Comparison of ENCODE assay signal across 23 cellular contexts in the genomic region with DNA sequence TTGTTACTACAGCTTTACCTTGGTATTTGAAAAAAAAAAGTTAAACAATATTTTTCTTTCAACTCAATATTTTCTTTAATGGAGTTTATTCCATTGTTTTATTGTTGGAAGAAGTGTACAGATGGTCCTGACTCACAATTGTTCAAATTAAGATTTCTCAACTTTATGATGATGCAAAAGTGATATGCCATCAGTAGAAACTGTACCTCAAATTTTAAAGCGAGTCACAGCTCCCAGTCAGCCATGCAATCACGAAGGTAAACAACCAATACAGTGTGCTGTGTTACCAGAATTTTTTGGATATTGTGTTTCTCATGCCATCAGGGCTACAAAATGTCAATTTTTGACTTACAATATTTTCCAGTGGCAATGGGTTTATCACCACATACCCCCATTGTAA. TPM values are rescaled to one million over a fixed set of nuclear protein-coding genes. Genes with fewer than 3 reads are reported as not detected.
DNase-seq lines count a peak whose midpoint lies in the region; ATAC-seq, FAIRE-seq and TF ChIP-seq lines count a peak whose summit lies in the region.
"Had no signal": no experiment of that assay in that cellular context is flagged by ENCODE, and none has a peak within 500 bp of the region (broad histone marks: within the 10 kb centered on the region; RNA-seq: fewer than 3 reads in every experiment).

No MANE protein-coding gene starts in this region.

- H4K91ac ChIP-seq in IMR-90 (ENCODE audit: insufficient read depth, low read depth, low read length) = no peak overlapping the region

- WGBS in IMR-90 (ENCODE audit: extremely low coverage in 2 of 2, insufficient read length in 1 of 2), 2 experiments = no CpG with 5 or more reads among the region's 2 CpGs

- no peak for FAIRE-seq in keratinocyte (lab: Jason Lieb, UNC)
- FAIRE-seq: HTR-8/SVneo had no signal

- H3K79me2 ChIP-seq in keratinocyte (ENCODE audit: control insufficient read depth, insufficient read depth, low read length) = no peaks in the 10 kb centered on the region

- H3K27me3 ChIP-seq in IMR-90 (ENCODE audit: control insufficient read depth, insufficient read depth, low read length) = no peaks in the 10 kb centered on the region
- H3K27me3 ChIP-seq in keratinocyte (ENCODE audit: control insufficient read depth, extremely low read depth, insufficient read depth, low read length) = no peaks in the 10 kb centered on the region
- H3K27me3 ChIP-seq: adrenal gland, BLaER1, brain microvascular endothelial cell, tibial artery had no signal

- intact Hi-C loops in IMR-90 (cut with micrococcal nuclease) = no loop called here

- H3K9me3 ChIP-seq in IMR-90 (ENCODE audit: control insufficient read depth, insufficient read depth, low read length) (no peaks in the 10 kb centered on the region), keratinocyte (ENCODE audit: control insufficient read depth, low read depth, low read length) (no peaks in the 10 kb centered on the region)
- H3K9me3 ChIP-seq: adrenal gland, BLaER1, left ventricle myocardium inferior, tibial artery had no signal

- H4K8ac ChIP-seq in IMR-90 (ENCODE audit: low read depth in 2 of 2, low read length in 2 of 2) = no peak overlapping the region

- H3K23ac ChIP-seq in IMR-90 (ENCODE audit: low read depth, low read length) = no peak overlapping the region

- peak overlapping the region; percentile 67 for H2BK5ac ChIP-seq in IMR-90 (ENCODE audit: low read depth, low read length, poor library complexity, severe bottlenecking)

- TF ChIP-seq RAD21 in IMR-90 (IDR thresholded peaks at IDR 0.05; ENCODE audit: low read length) = no peak

- POLR2A ChIA-PET in IMR-90 (lab: Charles Lee; ENCODE audit: unreplicated experiment) = no interaction called here
- POLR2A ChIA-PET in HEK293T (lab: Yijun Ruan, JAX) = no interaction called here

- H3K36me3 ChIP-seq in IMR-90 (ENCODE audit: control insufficient read depth, insufficient read depth, low read length) (no peaks in the 10 kb centered on the region), keratinocyte (ENCODE audit: control insufficient read depth in 2 of 2, extremely low read depth in 1 of 2, insufficient read depth in 2 of 2, low read length in 2 of 2) (no peaks in the 10 kb centered on the region)
- H3K36me3 ChIP-seq: adrenal gland, BLaER1, brain microvascular endothelial cell, left ventricle myocardium inferior, tibial artery had no signal

- no peak overlapping the region for H3K14ac ChIP-seq in IMR-90 (replicated peaks; ENCODE audit: low read depth, low read length)

- DNase-seq in EH (ENCODE audit: low read depth) (peak; percentile 27), IMR-90 (peak; percentile 58), cardiac fibroblast (ENCODE audit: low read depth in 2 of 2) (peak; percentile 32 to 82), keratinocyte (ENCODE audit: low read depth, low spot score) (no peak), Ammon's horn (ENCODE audit: low spot score) (no peak), HEK293T (ENCODE audit: extremely low spot score) (no peak), activated gamma-delta T cell (lab: John Stamatoyannopoulos, UW) (no peak)
- DNase-seq: activated CD4-positive, alpha-beta T cell treated with anti-CD3 and anti-CD28 coated beads for 4 hours; activated T-cell treated with anti-CD3 and anti-CD28 coated beads, Interleukin-2, amount 50 U/mL, for 1 hour; adrenal gland; brain microvascular endothelial cell; COR-L47; effector CD4-positive, alpha-beta T cell; KG1; left ventricle myocardium inferior; NCI-H1417 treated with DMSO at 0.1 percent for 48 hours; NCI-H2081 treated with DMSO at 0.1 percent for 48 hours; NCI-H446 treated with DMSO at 0.1 percent for 48 hours; Right ventricle myocardium superior; stimulated activated CD8-positive, alpha-beta memory T cell treated with anti-CD3 and anti-CD28 coated beads, Interleukin-4, amount 100 ng/mL, for 48 hours; tibial artery had no signal

- CTCF ChIA-PET in IMR-90 (lab: Yijun Ruan, JAX) = interaction anchor here (0.6 kb wide), 1 partner anchor 1286 kb away, joined by 3 read pairs; no protein-coding TSS in a partner anchor
- CTCF ChIA-PET in HEK293T (lab: Yijun Ruan, JAX) = interaction anchor here (0.6 kb wide), 1 partner anchor 12 kb away, joined by 3 read pairs; no protein-coding TSS in a partner anchor

- H3K4me3 ChIP-seq in IMR-90 (ENCODE audit: insufficient read depth, low read depth, low read length) = no peak overlapping the region
- no peak overlapping the region for H3K4me3 ChIP-seq in cardiac fibroblast (replicated peaks in 1 of 2; ENCODE audit: low read depth in 2 of 2, low read length in 2 of 2)
- no peak overlapping the region for H3K4me3 ChIP-seq in keratinocyte (ENCODE audit: control insufficient read depth in 2 of 3, extremely low read depth in 1 of 3, insufficient read depth in 2 of 3, low read depth in 1 of 3, low read length in 3 of 3)
- H3K4me3 ChIP-seq: adrenal gland, BLaER1, left ventricle myocardium inferior, tibial artery had no signal

- H2BK15ac ChIP-seq in IMR-90 (ENCODE audit: low read depth, low read length) = no peak overlapping the region

- H4K20me1 ChIP-seq in IMR-90 (ENCODE audit: insufficient read depth, low read length) = no peaks in the 10 kb centered on the region
- no peaks in the 10 kb centered on the region for H4K20me1 ChIP-seq in keratinocyte (ENCODE audit: control insufficient read depth, extremely low read depth, insufficient read depth, low read length)
- H4K20me1 ChIP-seq: BLaER1 had no signal

- H2AK9ac ChIP-seq in IMR-90 (replicated peaks; ENCODE audit: low read depth, low read length, poor library complexity) = no peak overlapping the region

- H3K4ac ChIP-seq in IMR-90 (ENCODE audit: low read depth, low read length) = no peak overlapping the region

- no peak overlapping the region for H3K18ac ChIP-seq in IMR-90 (ENCODE audit: low read depth, low read length)

- no TSS peak for BruUV-seq in IMR-90 (replicated peaks; lab: Mats Ljungman, UMichigan)

- no peak overlapping the region for H3K27ac ChIP-seq in IMR-90 (ENCODE audit: insufficient read depth, low read length)
- peak overlapping the region; percentile 43 for H3K27ac ChIP-seq in keratinocyte (ENCODE audit: control insufficient read depth, insufficient read depth, low read length)
- H3K27ac ChIP-seq: adrenal gland, BLaER1, brain microvascular endothelial cell, left ventricle myocardium inferior, tibial artery had no signal

- H3K9ac ChIP-seq in IMR-90 (ENCODE audit: low read depth, low read length) = no peak overlapping the region
- H3K9ac ChIP-seq in keratinocyte (ENCODE audit: control insufficient read depth, extremely low read depth, insufficient read depth, low read length) = no peak overlapping the region
- H3K9ac ChIP-seq: BLaER1 had no signal

- TF ChIP-seq POLR2A in IMR-90 (IDR thresholded peaks at IDR 0.05; ENCODE audit: low read depth, low read length) = no peak

- H3K9me1 ChIP-seq in IMR-90 (ENCODE audit: insufficient read depth, low read length) (no peaks in the 10 kb centered on the region), keratinocyte (ENCODE audit: control insufficient read depth, extremely low read depth, insufficient read depth, low read length) (no peaks in the 10 kb centered on the region)

- H4K5ac ChIP-seq in IMR-90 (ENCODE audit: low read depth, low read length) = no peak overlapping the region

- no peak overlapping the region for H2AFZ ChIP-seq in IMR-90 (replicated peaks; ENCODE audit: low read length, poor library complexity)
- H2AFZ ChIP-seq in keratinocyte (ENCODE audit: control insufficient read depth, low read length) = no peak overlapping the region

- no peak overlapping the region for H2BK20ac ChIP-seq in IMR-90 (ENCODE audit: low read depth, low read length)

- no peak overlapping the region for H2BK120ac ChIP-seq in IMR-90 (ENCODE audit: low read depth, low read length)

- ATAC-seq in IMR-90 (ENCODE audit: low read depth) = no peak

- no peak overlapping the region for H2AK5ac ChIP-seq in IMR-90 (ENCODE audit: low read depth, low read length)

- no peaks in the 10 kb centered on the region for H3K79me1 ChIP-seq in IMR-90 (ENCODE audit: low read depth in 1 of 2, low read length in 2 of 2)

- H3K4me2 ChIP-seq in IMR-90 (ENCODE audit: low read depth, low read length) = no peak overlapping the region
- no peak overlapping the region for H3K4me2 ChIP-seq in keratinocyte (ENCODE audit: control insufficient read depth, extremely low read depth, insufficient read depth, low read depth, low read length)
- H3K4me2 ChIP-seq: BLaER1 had no signal

- in situ Hi-C loops in IMR-90 (cut with MboI; ENCODE audit: low sequenced_read_pairs) = no loop called here

- no peak overlapping the region for H3K56ac ChIP-seq in IMR-90 (ENCODE audit: extremely low read depth, insufficient read depth, low read length)

- TF ChIP-seq CTCF in IMR-90 (conservative IDR thresholded peaks at IDR 0.05; ENCODE audit: low read depth, low read length) = no peak
- no peak for TF ChIP-seq CTCF in cardiac fibroblast (IDR thresholded peaks at IDR 0.05; ENCODE audit: low read depth, low read length)
- no peak for TF ChIP-seq CTCF in keratinocyte (optimal IDR thresholded peaks at IDR 0.05 in 1 of 3, IDR thresholded peaks at IDR 0.05 in 1 of 3, conservative IDR thresholded peaks at IDR 0.05 in 1 of 3; ENCODE audit: extremely low read depth in 1 of 3, insufficient read depth in 2 of 3, low read length in 3 of 3)

- no peaks in the 10 kb centered on the region; the same call in 1 of the 2 replicates for H3K4me1 ChIP-seq in IMR-90 (ENCODE audit: control insufficient read depth, insufficient read depth, low read length)
- peaks cover 6% of the 10 kb centered on the region for H3K4me1 ChIP-seq in keratinocyte (ENCODE audit: control insufficient read depth, extremely low read depth, insufficient read depth, low read length)
- H3K4me1 ChIP-seq: adrenal gland, BLaER1, left ventricle myocardium inferior had no signal

- dilution Hi-C loops in IMR-90 (cut with HindIII; ENCODE audit: low sequenced_read_pairs, unreplicated experiment) = no loop called here
- dilution Hi-C loops in keratinocyte (cut with MboI; ENCODE audit: extremely low pct_ligation_motif_present, low sequenced_read_pairs) = no loop called here

TF ChIP-seq in IMR-90, 13 proteins besides CTCF, POLR2A, EP300 and RAD21 (continues in another document):
- no peak for TF ChIP-seq MAZ (IDR thresholded peaks at IDR 0.05; ENCODE audit: borderline replicate concordance, low read depth, low read length)

RNA-seq across cellular contexts. Expression of gene COL5A2, which starts 54.0 kb away (rescaled TPM):
- 235 and 257 TPM in 2 replicates for total RNA-seq in IMR-90 (2012; rRNA removed)
- polyA plus RNA-seq in IMR-90 (2012; rRNA removed) = 155 and 181 TPM in 2 replicates
- polyA plus RNA-seq in IMR-90 (2012; cell fraction: cytosol; rRNA removed) = 85.6 and 111 TPM in 2 replicates
- polyA plus RNA-seq in IMR-90 (2012; cell fraction: nucleus; rRNA removed; ENCODE audit: low replicate concordance) = 121 and 233 TPM in 2 replicates
- polyA plus RNA-seq in keratinocyte = 6.5 to 16.6 TPM (median 7.2 TPM) in 3 replicates
- 2.1 TPM for polyA plus RNA-seq in keratinocyte (2011; ENCODE audit: low read depth)
- 2.2 and 2.4 TPM in 2 replicates for polyA plus RNA-seq in keratinocyte (2011; cell fraction: cytosol; rRNA removed)
- polyA plus RNA-seq in keratinocyte (2011; cell fraction: nucleus; rRNA removed) = 23.2 and 25.7 TPM in 2 replicates
- polyA plus RNA-seq in keratinocyte (2012; ENCODE audit: low replicate concordance) = 2.0 and 8.5 TPM in 2 replicates
- polyA minus RNA-seq in keratinocyte = 6.4 to 23.5 TPM (median 11.9 TPM) in 3 replicates
- 4.8 TPM for polyA minus RNA-seq in keratinocyte (2011; cell fraction: cytosol; rRNA and poly(A)+ RNA removed)
- 22.5 and 41.3 TPM in 2 replicates for polyA minus RNA-seq in keratinocyte (2011; cell fraction: nucleus; rRNA and poly(A)+ RNA removed)

Comparison
In these comparisons a context has a peak if more than half of its experiments do, and no peak if none do; other contexts are left out.
1. DNase-seq: peak in EH (single experiment), IMR-90 (single experiment) and cardiac fibroblast (2 of 2); none in keratinocyte (single experiment), Ammon's horn (single experiment), HEK293T (single experiment) and activated gamma-delta T cell (single experiment).